In genomic region chr16:28053461-28053860, GRCh38 we compare ENCODE assay signal across 2 cellular contexts.
TF ChIP-seq lines count a peak whose summit lies in the region.

No MANE protein-coding gene starts in this region.

TF ChIP-seq in GM23338, 12 proteins besides CTCF, POLR2A, EP300 and RAD21:
- TF ChIP-seq ZNF331 (CRISPR knock-in tag; IDR thresholded peaks at IDR 0.05; ENCODE audit: low read depth) = no peak
- TF ChIP-seq ZNF114 (CRISPR knock-in tag; IDR thresholded peaks at IDR 0.05) = no peak
- TF ChIP-seq, protein P1, sequence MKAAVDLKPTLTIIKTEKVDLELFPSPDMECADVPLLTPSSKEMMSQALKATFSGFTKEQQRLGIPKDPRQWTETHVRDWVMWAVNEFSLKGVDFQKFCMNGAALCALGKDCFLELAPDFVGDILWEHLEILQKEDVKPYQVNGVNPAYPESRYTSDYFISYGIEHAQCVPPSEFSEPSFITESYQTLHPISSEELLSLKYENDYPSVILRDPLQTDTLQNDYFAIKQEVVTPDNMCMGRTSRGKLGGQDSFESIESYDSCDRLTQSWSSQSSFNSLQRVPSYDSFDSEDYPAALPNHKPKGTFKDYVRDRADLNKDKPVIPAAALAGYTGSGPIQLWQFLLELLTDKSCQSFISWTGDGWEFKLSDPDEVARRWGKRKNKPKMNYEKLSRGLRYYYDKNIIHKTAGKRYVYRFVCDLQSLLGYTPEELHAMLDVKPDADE (IDR thresholded peaks at IDR 0.05) = no peak
- TF ChIP-seq REST (IDR thresholded peaks at IDR 0.05; ENCODE audit: unreplicated experiment) = no peak
- TF ChIP-seq EZH2phosphoT487 (IDR thresholded peaks at IDR 0.05; ENCODE audit: unreplicated experiment) = no peak
- TF ChIP-seq POLR2AphosphoS5 (IDR thresholded peaks at IDR 0.05; ENCODE audit: low read depth) = no peak
- TF ChIP-seq NANOG (IDR thresholded peaks at IDR 0.05; ENCODE audit: borderline replicate concordance) = no peak
- TF ChIP-seq ZNF462 (CRISPR knock-in tag; IDR thresholded peaks at IDR 0.05) = no peak
- TF ChIP-seq STAT1 (IDR thresholded peaks at IDR 0.05; ENCODE audit: unreplicated experiment) = no peak
- no peak for TF ChIP-seq JUNB (IDR thresholded peaks at IDR 0.05; ENCODE audit: unreplicated experiment)
- TF ChIP-seq CREB1 (CRISPR knock-in tag; IDR thresholded peaks at IDR 0.05; ENCODE audit: low read depth) = no peak
- no peak for TF ChIP-seq EZH2 (IDR thresholded peaks at IDR 0.05; ENCODE audit: low read depth, unreplicated experiment)

TF ChIP-seq in K562, 482 proteins besides CTCF, POLR2A, EP300 and RAD21:
- peak; percentile 43; the same call in 1 of the 2 replicates for TF ChIP-seq L3MBTL2 (IDR thresholded peaks at IDR 0.05)
- TF ChIP-seq, protein P2, sequence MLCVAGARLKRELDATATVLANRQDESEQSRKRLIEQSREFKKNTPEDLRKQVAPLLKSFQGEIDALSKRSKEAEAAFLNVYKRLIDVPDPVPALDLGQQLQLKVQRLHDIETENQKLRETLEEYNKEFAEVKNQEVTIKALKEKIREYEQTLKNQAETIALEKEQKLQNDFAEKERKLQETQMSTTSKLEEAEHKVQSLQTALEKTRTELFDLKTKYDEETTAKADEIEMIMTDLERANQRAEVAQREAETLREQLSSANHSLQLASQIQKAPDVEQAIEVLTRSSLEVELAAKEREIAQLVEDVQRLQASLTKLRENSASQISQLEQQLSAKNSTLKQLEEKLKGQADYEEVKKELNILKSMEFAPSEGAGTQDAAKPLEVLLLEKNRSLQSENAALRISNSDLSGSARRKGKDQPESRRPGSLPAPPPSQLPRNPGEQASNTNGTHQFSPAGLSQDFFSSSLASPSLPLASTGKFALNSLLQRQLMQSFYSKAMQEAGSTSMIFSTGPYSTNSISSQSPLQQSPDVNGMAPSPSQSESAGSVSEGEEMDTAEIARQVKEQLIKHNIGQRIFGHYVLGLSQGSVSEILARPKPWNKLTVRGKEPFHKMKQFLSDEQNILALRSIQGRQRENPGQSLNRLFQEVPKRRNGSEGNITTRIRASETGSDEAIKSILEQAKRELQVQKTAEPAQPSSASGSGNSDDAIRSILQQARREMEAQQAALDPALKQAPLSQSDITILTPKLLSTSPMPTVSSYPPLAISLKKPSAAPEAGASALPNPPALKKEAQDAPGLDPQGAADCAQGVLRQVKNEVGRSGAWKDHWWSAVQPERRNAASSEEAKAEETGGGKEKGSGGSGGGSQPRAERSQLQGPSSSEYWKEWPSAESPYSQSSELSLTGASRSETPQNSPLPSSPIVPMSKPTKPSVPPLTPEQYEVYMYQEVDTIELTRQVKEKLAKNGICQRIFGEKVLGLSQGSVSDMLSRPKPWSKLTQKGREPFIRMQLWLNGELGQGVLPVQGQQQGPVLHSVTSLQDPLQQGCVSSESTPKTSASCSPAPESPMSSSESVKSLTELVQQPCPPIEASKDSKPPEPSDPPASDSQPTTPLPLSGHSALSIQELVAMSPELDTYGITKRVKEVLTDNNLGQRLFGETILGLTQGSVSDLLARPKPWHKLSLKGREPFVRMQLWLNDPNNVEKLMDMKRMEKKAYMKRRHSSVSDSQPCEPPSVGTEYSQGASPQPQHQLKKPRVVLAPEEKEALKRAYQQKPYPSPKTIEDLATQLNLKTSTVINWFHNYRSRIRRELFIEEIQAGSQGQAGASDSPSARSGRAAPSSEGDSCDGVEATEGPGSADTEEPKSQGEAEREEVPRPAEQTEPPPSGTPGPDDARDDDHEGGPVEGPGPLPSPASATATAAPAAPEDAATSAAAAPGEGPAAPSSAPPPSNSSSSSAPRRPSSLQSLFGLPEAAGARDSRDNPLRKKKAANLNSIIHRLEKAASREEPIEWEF (CRISPR knock-in tag; IDR thresholded peaks at IDR 0.05) = no peak
- no peak for TF ChIP-seq SMC3 (conservative IDR thresholded peaks at IDR 0.05; ENCODE audit: insufficient read depth, low read depth, low read length)
- TF ChIP-seq E2F6 (IDR thresholded peaks at IDR 0.05; ENCODE audit: borderline replicate concordance in 1 of 2, extremely low read depth in 1 of 2, insufficient read depth in 1 of 2, insufficient read length in 1 of 2, low read depth in 1 of 2, low read length in 1 of 2, poor library complexity in 1 of 2, severe bottlenecking in 1 of 2) = peak; percentile 37 to 72
